In the genomic region with DNA sequence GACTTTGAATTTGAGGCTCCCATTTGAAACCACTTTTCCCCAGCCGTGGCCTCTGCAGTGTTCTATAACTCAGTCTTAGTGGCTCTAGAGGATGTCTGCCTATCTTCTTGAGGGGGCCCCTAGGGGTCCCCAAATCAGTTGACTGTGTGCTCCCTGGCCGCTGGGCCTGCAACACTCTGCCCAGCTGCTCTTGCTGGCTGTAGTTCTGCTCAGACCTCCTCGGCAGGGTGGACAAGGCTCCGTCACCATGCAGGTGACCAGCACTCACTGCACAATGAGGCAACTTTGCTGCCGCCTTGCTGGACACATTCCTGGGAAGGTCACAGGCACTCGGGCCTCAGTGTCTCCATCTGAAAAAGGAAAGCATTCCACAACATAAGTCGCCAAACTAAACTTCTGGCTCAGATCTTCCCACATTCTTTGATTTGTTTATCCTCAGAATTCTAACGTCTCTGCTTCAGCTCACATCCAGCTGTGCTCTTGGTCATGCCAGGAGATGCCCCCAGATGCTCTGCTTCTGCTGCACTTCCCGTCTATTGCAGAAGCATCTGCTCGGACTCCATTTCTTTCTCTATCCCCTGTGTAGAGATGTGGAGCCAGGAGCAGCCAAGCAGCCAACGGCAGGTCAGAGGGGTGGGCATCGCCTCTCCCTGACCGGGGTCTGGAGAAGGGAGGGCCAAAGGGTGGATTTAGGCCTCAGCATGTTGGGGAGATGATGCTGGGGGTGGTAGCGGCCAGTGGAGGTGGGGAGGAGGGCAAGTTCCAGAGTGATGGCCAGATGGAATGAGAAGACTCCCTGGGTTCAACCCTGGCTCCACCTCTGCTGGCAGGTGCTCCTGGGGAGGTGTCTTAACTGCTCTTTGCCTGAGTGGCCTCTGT, we compare ENCODE assay signal across 22 cellular contexts.
"Had no signal": no experiment of that assay in that cellular context is flagged by ENCODE, and none has a peak within 500 bp of the region (broad histone marks: within the 10 kb centered on the region; RNA-seq: fewer than 3 reads in every experiment).

No MANE protein-coding gene starts in this region.

- H3K27me3 Mint-ChIP-seq: activated T-helper 17 cell treated with anti-CD3 and anti-CD28 coated beads, Interleukin-2, amount 50 U/mL, for 72 hours; memory B cell; naive thymus-derived CD8-positive, alpha-beta T cell; type B pancreatic cell had no signal

- H3K27me3 ChIP-seq: colonic mucosa, gastroesophageal sphincter, neutrophil, suprapubic skin had no signal

- H3K4me1 ChIP-seq: colonic mucosa, gastroesophageal sphincter had no signal

- H3K4me3 ChIP-seq: colonic mucosa, gastroesophageal sphincter, left ventricle myocardium inferior, suprapubic skin had no signal

- H3K36me3 Mint-ChIP-seq: activated naive CD4-positive, alpha-beta T cell treated with anti-CD3 and anti-CD28 coated beads, Interleukin-2, amount 10 ng/mL, durations not matched to agents 7 days and 5 days had no signal

- H3K9me3 ChIP-seq: colonic mucosa, gastroesophageal sphincter, left ventricle myocardium inferior, neutrophil, suprapubic skin had no signal

- ATAC-seq: activated T-helper 17 cell treated with anti-CD3 and anti-CD28 coated beads, Interleukin-2, amount 50 U/mL, for 72 hours; gastroesophageal sphincter; naive thymus-derived CD8-positive, alpha-beta T cell; SK-N-SH treated with all-trans-retinoic acid at 6 μM for 48 hours had no signal

- H3K27ac ChIP-seq: colonic mucosa, epithelial cell of prostate, gastroesophageal sphincter, left ventricle myocardium inferior, neutrophil, suprapubic skin had no signal

- H3K4me3 Mint-ChIP-seq: activated naive CD4-positive, alpha-beta T cell treated with anti-CD3 and anti-CD28 coated beads, Interleukin-2, amount 10 ng/mL, durations not matched to agents 7 days and 5 days; activated T-helper 17 cell treated with anti-CD3 and anti-CD28 coated beads, Interleukin-2, amount 50 U/mL, for 72 hours; memory B cell; naive thymus-derived CD8-positive, alpha-beta T cell; type B pancreatic cell had no signal

- H3K4me1 Mint-ChIP-seq: activated naive CD4-positive, alpha-beta T cell treated with anti-CD3 and anti-CD28 coated beads, Interleukin-2, amount 10 ng/mL, durations not matched to agents 7 days and 5 days; activated T-helper 17 cell treated with anti-CD3 and anti-CD28 coated beads, Interleukin-2, amount 50 U/mL, for 72 hours; memory B cell had no signal

- H3K9me3 Mint-ChIP-seq: activated naive CD4-positive, alpha-beta T cell treated with anti-CD3 and anti-CD28 coated beads, Interleukin-2, amount 10 ng/mL, durations not matched to agents 7 days and 5 days; activated T-helper 17 cell treated with anti-CD3 and anti-CD28 coated beads, Interleukin-2, amount 50 U/mL, for 72 hours; memory B cell; naive thymus-derived CD8-positive, alpha-beta T cell; type B pancreatic cell had no signal

- H3K36me3 ChIP-seq: colonic mucosa, left ventricle myocardium inferior, neutrophil, suprapubic skin had no signal

- DNase-seq: activated CD4-positive, alpha-beta T cell treated with anti-CD3 and anti-CD28 coated beads, Interleukin-2, amount 50 U/mL, for 48 hours; activated CD4-positive, CD25-positive, alpha-beta regulatory T cell treated with anti-CD3 and anti-CD28 coated beads, Interleukin-2, amount 50 U/mL, for 72 hours; activated naive CD4-positive, alpha-beta T cell treated with anti-CD3 and anti-CD28 coated beads, Interleukin-2, amount 10 ng/mL, durations not matched to agents 7 days and 5 days; amniotic stem cell; central memory CD4-positive, alpha-beta T cell; colonic mucosa; effector memory CD4-positive, alpha-beta T cell; left ventricle myocardium inferior; naive thymus-derived CD8-positive, alpha-beta T cell; retina; SHP77 treated with DMSO at 0.1 percent for 48 hours; stimulated activated CD4-positive, alpha-beta T cell treated with anti-CD3 and anti-CD28 coated beads, Interleukin-2, amount 100 ng/mL, for 48 hours; stimulated activated naive CD4-positive, alpha-beta T cell treated with Interleukin-2 at 50 U/mL for 16 hours; T-helper 1 cell had no signal

- H3K27ac Mint-ChIP-seq: activated naive CD4-positive, alpha-beta T cell treated with anti-CD3 and anti-CD28 coated beads, Interleukin-2, amount 10 ng/mL, durations not matched to agents 7 days and 5 days; activated T-helper 17 cell treated with anti-CD3 and anti-CD28 coated beads, Interleukin-2, amount 50 U/mL, for 72 hours; memory B cell; type B pancreatic cell had no signal
